ENCODE assay signal across 23 cellular contexts in the genomic region with DNA sequence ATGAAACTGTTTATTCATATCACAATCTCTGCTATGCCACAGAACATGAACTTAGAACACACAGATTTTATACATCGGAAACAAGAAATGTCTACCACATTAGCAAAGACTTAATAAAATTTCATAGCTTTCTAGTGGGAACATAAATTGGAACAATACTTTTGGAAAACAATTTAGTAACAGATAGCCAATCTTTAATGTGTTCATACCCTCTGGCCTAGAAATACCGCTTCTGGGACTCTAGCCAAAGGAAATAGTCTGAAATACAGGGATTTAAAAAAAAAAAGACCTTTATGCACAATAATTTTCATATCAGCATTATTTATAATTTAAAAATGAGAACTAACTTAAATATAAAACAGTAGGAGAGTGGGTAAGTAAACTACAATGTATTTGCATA.
"Had no signal": no experiment of that assay in that cellular context is flagged by ENCODE, and none has a peak within 500 bp of the region (broad histone marks: within the 10 kb centered on the region; RNA-seq: fewer than 3 reads in every experiment).

No MANE protein-coding gene starts in this region.

- H3K4me3 ChIP-seq: esophagus squamous epithelium, right lobe of liver, skin epidermis, stomach, vagina had no signal

- H3K4me3 Mint-ChIP-seq: activated CD4-positive, alpha-beta memory T cell treated with anti-CD3 and anti-CD28 coated beads for 36 hours; activated naive CD8-positive, alpha-beta T cell treated with anti-CD3 and anti-CD28 coated beads for 36 hours; brain; memory B cell; stimulated activated memory B cell treated with anti-CD40 and anti-IgM and Interleukin-4, amounts not matched to agents 10 μg/mL and 1 μg/mL and 100 μg/mL, for 72 hours; T-helper 1 cell treated with Interleukin-12 subunit alpha and Interleukin-12 subunit beta and Interleukin-4 antibody, amounts not matched to agents 30 μg/mL and 1 μg/mL, for 36 hours; WTC11 had no signal

- H3K4me1 Mint-ChIP-seq: activated naive CD8-positive, alpha-beta T cell treated with anti-CD3 and anti-CD28 coated beads for 36 hours; memory B cell; stimulated activated memory B cell treated with anti-CD40 and anti-IgM and Interleukin-4, amounts not matched to agents 10 μg/mL and 1 μg/mL and 100 μg/mL, for 72 hours had no signal

- H3K36me3 Mint-ChIP-seq: activated CD4-positive, alpha-beta memory T cell treated with anti-CD3 and anti-CD28 coated beads for 36 hours; activated naive CD8-positive, alpha-beta T cell treated with anti-CD3 and anti-CD28 coated beads for 36 hours; brain; memory B cell; stimulated activated memory B cell treated with anti-CD40 and anti-IgM and Interleukin-4, amounts not matched to agents 10 μg/mL and 1 μg/mL and 100 μg/mL, for 72 hours; WTC11 had no signal

- FAIRE-seq: colon had no signal

- H3K27me3 ChIP-seq: esophagus squamous epithelium, right lobe of liver, stomach, vagina had no signal

- H3K27me3 Mint-ChIP-seq: activated CD4-positive, alpha-beta memory T cell treated with anti-CD3 and anti-CD28 coated beads for 36 hours; activated naive CD8-positive, alpha-beta T cell treated with anti-CD3 and anti-CD28 coated beads for 36 hours had no signal

- H3K9me3 Mint-ChIP-seq: activated CD4-positive, alpha-beta memory T cell treated with anti-CD3 and anti-CD28 coated beads for 36 hours; activated naive CD8-positive, alpha-beta T cell treated with anti-CD3 and anti-CD28 coated beads for 36 hours; brain; memory B cell; stimulated activated memory B cell treated with anti-CD40 and anti-IgM and Interleukin-4, amounts not matched to agents 10 μg/mL and 1 μg/mL and 100 μg/mL, for 72 hours; T-helper 1 cell treated with Interleukin-12 subunit alpha and Interleukin-12 subunit beta and Interleukin-4 antibody, amounts not matched to agents 30 μg/mL and 1 μg/mL, for 36 hours; WTC11 had no signal

- H3K36me3 ChIP-seq: esophagus squamous epithelium, right lobe of liver, stomach, vagina had no signal

- H3K9me3 ChIP-seq: esophagus squamous epithelium, right lobe of liver, stomach, vagina had no signal

- DNase-seq: activated CD4-positive, alpha-beta memory T cell treated with anti-CD3 and anti-CD28 coated beads for 36 hours; activated naive CD4-positive, alpha-beta T cell treated with Interleukin-2 at 50 U/mL for 16 hours; activated naive CD8-positive, alpha-beta T cell treated with anti-CD3 and anti-CD28 coated beads for 36 hours; activated T-cell treated with anti-CD3 and anti-CD28 coated beads, Interleukin-2, amount 50 U/mL, for 48 hours; amygdala; caudate nucleus; esophagus squamous epithelium; foreskin melanocyte; hippocampal formation; nucleus accumbens; posterior cingulate gyrus; right lobe of liver; stomach; T1000; trophoblast cell had no signal

- H3K27ac Mint-ChIP-seq: activated CD4-positive, alpha-beta memory T cell treated with anti-CD3 and anti-CD28 coated beads for 36 hours; activated naive CD8-positive, alpha-beta T cell treated with anti-CD3 and anti-CD28 coated beads for 36 hours; brain; memory B cell; stimulated activated memory B cell treated with anti-CD40 and anti-IgM and Interleukin-4, amounts not matched to agents 10 μg/mL and 1 μg/mL and 100 μg/mL, for 72 hours; T-helper 1 cell treated with Interleukin-12 subunit alpha and Interleukin-12 subunit beta and Interleukin-4 antibody, amounts not matched to agents 30 μg/mL and 1 μg/mL, for 36 hours; WTC11 had no signal
